Comparison of ENCODE assay signal across 9 cellular contexts in the genomic region with DNA sequence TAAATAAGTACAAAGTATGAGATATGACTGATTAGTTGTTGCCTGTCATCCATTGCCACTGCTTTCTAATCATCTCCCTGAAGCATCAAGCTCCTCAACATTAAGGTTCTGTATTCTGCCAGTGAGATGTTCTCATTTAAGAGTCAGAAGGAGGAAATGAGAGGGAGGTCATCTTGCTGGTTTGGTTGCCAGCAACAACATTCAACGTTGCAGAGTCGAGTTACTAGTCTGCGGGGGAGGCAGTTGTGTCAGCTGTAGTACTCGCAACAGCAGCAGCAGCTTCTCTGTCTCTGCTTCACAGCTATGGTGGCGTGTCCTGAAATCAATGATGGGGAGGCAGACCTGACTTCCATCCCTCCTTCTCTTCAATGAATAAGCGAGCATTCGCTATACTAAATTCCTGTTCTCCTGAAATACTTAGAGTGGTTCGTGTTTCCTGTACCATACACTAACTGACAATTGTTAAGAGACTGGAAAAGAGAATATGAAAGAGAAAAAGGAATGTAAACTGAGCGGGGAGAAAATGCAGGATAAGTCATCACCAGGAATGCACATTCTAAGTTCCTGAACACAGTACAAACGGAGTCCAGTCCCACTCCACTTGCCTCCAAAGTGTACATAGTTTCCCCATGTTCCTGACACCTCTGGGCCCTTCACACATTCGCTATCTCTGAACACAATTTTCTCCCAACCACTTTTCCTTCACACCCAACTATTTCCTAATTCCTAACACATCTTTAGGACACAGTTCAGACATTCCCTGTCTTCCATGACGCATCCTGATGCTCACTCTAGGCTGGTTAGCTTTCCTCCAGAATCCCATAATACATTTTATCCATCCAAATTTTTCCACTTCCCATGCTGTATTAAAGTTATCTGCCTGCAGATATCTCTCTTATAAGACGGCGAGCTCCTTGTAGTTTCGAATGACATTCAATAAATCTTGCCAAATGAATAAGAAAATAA.
DNase-seq lines count a peak whose midpoint lies in the region; ATAC-seq and TF ChIP-seq lines count a peak whose summit lies in the region.
"Had no signal": no experiment of that assay in that cellular context is flagged by ENCODE, and none has a peak within 500 bp of the region (broad histone marks: within the 10 kb centered on the region; RNA-seq: fewer than 3 reads in every experiment).

No MANE protein-coding gene starts in this region.

- no peak overlapping the region for H3K4me3 ChIP-seq in NT2/D1 (ENCODE audit: insufficient read length, low read depth)
- peak overlapping the region in 2 of 4 experiments; percentile 23 to 27 for H3K4me3 ChIP-seq in fibroblast of lung (replicated peaks in 1 of 4; ENCODE audit: control extremely low read depth in 1 of 4, insufficient read depth in 1 of 4, low read depth in 3 of 4, low read length in 4 of 4)
- no peak overlapping the region for H3K4me3 ChIP-seq in trophoblast cell (ENCODE audit: low read depth, low read length)

- H3K9ac ChIP-seq in NT2/D1 (ENCODE audit: insufficient read length, low read depth) (no peak overlapping the region), fibroblast of lung (ENCODE audit: insufficient read depth, low read length) (peak overlapping the region; percentile 30), trophoblast cell (ENCODE audit: low read length) (no peak overlapping the region)

- H2BK12ac ChIP-seq in trophoblast cell (ENCODE audit: low read length): no peak overlapping the region

- H3K18ac ChIP-seq in trophoblast cell (ENCODE audit: low read length): no peak overlapping the region

- H3K4me2 ChIP-seq in fibroblast of lung (ENCODE audit: extremely low read depth, insufficient read depth, low read length) (peak overlapping the region; percentile 64), trophoblast cell (ENCODE audit: low read length) (no peak overlapping the region)

- no peak overlapping the region for H4K91ac ChIP-seq in trophoblast cell (ENCODE audit: low read depth, low read length)

- no peaks in the 10 kb centered on the region for H4K20me1 ChIP-seq in fibroblast of lung (ENCODE audit: control insufficient read depth, extremely low read depth, insufficient read depth, low read length)

- H3K4me1 ChIP-seq in NT2/D1 (ENCODE audit: insufficient read depth, insufficient read length) (no peaks in the 10 kb centered on the region), fibroblast of lung (ENCODE audit: control insufficient read depth, extremely low read depth, insufficient read depth, low read length) (peaks cover 9% of the 10 kb centered on the region), trophoblast cell (ENCODE audit: control insufficient read depth in 1 of 2, insufficient read depth in 2 of 2, low read length in 2 of 2) (peaks cover 3 to 5% of the 10 kb centered on the region in 2 experiments)

- no peaks in the 10 kb centered on the region for H3K79me1 ChIP-seq in trophoblast cell (ENCODE audit: low read length)

- DNase-seq in DMS 273 (lab: John Stamatoyannopoulos, UW; ENCODE audit: unreplicated experiment) (peak; percentile 11), DMS 273 treated with DMSO at 0.1 percent for 48 hours (lab: John Stamatoyannopoulos, UW) (no peak), NT2/D1 (ENCODE audit: low read depth, low spot score) (peak; percentile 16), fibroblast of lung (ENCODE audit: low read depth in 2 of 2) (peak; percentile 83 to 96), trophoblast cell (peak; percentile 50 to 72), AML-193 (lab: John Stamatoyannopoulos, UW) (no peak)

- no peak overlapping the region for H3K23ac ChIP-seq in trophoblast cell (ENCODE audit: low read length)

- H2AK5ac ChIP-seq in trophoblast cell (ENCODE audit: low read length): no peak overlapping the region

- H4K12ac ChIP-seq in trophoblast cell (ENCODE audit: low read depth, low read length): no peak overlapping the region

- H4K8ac ChIP-seq in trophoblast cell (ENCODE audit: low read depth, low read length): no peak overlapping the region

- H3K27me3 ChIP-seq in NT2/D1 (ENCODE audit: insufficient read depth, insufficient read length): no peaks in the 10 kb centered on the region
- no peaks in the 10 kb centered on the region for H3K27me3 ChIP-seq in fibroblast of lung (ENCODE audit: control insufficient read depth, insufficient read depth, low read length)
- no peaks in the 10 kb centered on the region for H3K27me3 ChIP-seq in trophoblast cell (ENCODE audit: insufficient read depth, low read length)

- H3K27ac ChIP-seq in fibroblast of lung (ENCODE audit: insufficient read depth, low read length) (peak overlapping the region; percentile 72), trophoblast cell (ENCODE audit: low read depth, low read length) (no peak overlapping the region)
- H3K27ac ChIP-seq: 22Rv1 had no signal

- no peak overlapping the region for H3K4ac ChIP-seq in trophoblast cell (ENCODE audit: low read depth, low read length)

- no peak overlapping the region for H2BK5ac ChIP-seq in trophoblast cell (ENCODE audit: low read depth, low read length, poor library complexity)

- H3K9me3 ChIP-seq in NT2/D1 (ENCODE audit: insufficient read depth, low read length): no peaks in the 10 kb centered on the region
- H3K9me3 ChIP-seq in fibroblast of lung (ENCODE audit: control insufficient read depth, insufficient read depth, low read depth, low read length): no peaks in the 10 kb centered on the region
- no peaks in the 10 kb centered on the region for H3K9me3 ChIP-seq in trophoblast cell (ENCODE audit: insufficient read depth, low read depth, low read length)

- no peaks in the 10 kb centered on the region for H3K79me2 ChIP-seq in fibroblast of lung (ENCODE audit: control insufficient read depth, insufficient read depth, low read length)
- H3K79me2 ChIP-seq in trophoblast cell (ENCODE audit: control insufficient read depth, insufficient read depth, low read length, poor library complexity): no peaks in the 10 kb centered on the region

- H3K36me3 ChIP-seq in NT2/D1 (ENCODE audit: insufficient read depth, insufficient read length, low read length) (no peaks in the 10 kb centered on the region), fibroblast of lung (ENCODE audit: control insufficient read depth, insufficient read depth, low read length) (no peaks in the 10 kb centered on the region), trophoblast cell (ENCODE audit: control insufficient read depth in 1 of 2, insufficient read depth in 2 of 2, low read length in 2 of 2) (no peaks in the 10 kb centered on the region)

- H3K14ac ChIP-seq in trophoblast cell (ENCODE audit: low read length): no peak overlapping the region

- ATAC-seq in HG03159 (IDR thresholded peaks at IDR 0.05; ENCODE audit: unreplicated experiment) (no peak), HG03565 (IDR thresholded peaks at IDR 0.05; ENCODE audit: unreplicated experiment) (no peak)

- 100% methylated on average over 1 of the region's 15 CpGs for WGBS in trophoblast cell (ENCODE audit: extremely low coverage, insufficient coverage, insufficient read length)

- no peak for TF ChIP-seq CTCF in fibroblast of lung (conservative IDR thresholded peaks at IDR 0.05 in 1 of 2, IDR thresholded peaks at IDR 0.05 in 1 of 2; ENCODE audit: low read depth in 1 of 2, low read length in 2 of 2)

- H2AFZ ChIP-seq in fibroblast of lung (ENCODE audit: low read length) (peak overlapping the region; percentile 41), trophoblast cell (ENCODE audit: insufficient read depth, low read length, poor library complexity) (no peak overlapping the region)

- no peak overlapping the region for H2BK120ac ChIP-seq in trophoblast cell (ENCODE audit: insufficient read depth, low read length, poor library complexity)

Comparison
In these comparisons a context has a peak if more than half of its experiments do, and no peak if none do; other contexts are left out.
1. DNase-seq: peak in DMS 273 (single experiment), NT2/D1 (single experiment), fibroblast of lung (2 of 2) and trophoblast cell (2 of 2); none in DMS 273 treated with DMSO at 0.1 percent for 48 hours (single experiment) and AML-193 (0 of 2).